ENCODE assay signal across 1 cellular context in genomic region chr15:88858934-88859333, GRCh38.
TF ChIP-seq lines count a peak whose summit lies in the region.

No MANE protein-coding gene starts in this region.

TF ChIP-seq in K562, 482 proteins besides CTCF, POLR2A, EP300 and RAD21:
- TF ChIP-seq CBX2 (IDR thresholded peaks at IDR 0.05; ENCODE audit: insufficient read depth, low read length, poor library complexity, severe bottlenecking) (no peak), ZNF280B (CRISPR knock-in tag; IDR thresholded peaks at IDR 0.05) (no peak), NR2C1 (IDR thresholded peaks at IDR 0.05) (no peak), NR2C1 (tag; IDR thresholded peaks at IDR 0.05) (no peak), ARID2 (IDR thresholded peaks at IDR 0.05) (no peak), JUNB (CRISPR knock-in tag; conservative IDR thresholded peaks at IDR 0.05) (no peak), CHD2 (IDR thresholded peaks at IDR 0.05; ENCODE audit: low read depth, low read length) (no peak), ZNF408 (CRISPR knock-in tag; IDR thresholded peaks at IDR 0.05; ENCODE audit: low read depth) (no peak), ATF2 (CRISPR knock-in tag; IDR thresholded peaks at IDR 0.05) (no peak), MCM5 (IDR thresholded peaks at IDR 0.05; ENCODE audit: low read depth) (no peak), ETV6 (IDR thresholded peaks at IDR 0.05; ENCODE audit: borderline replicate concordance in 1 of 2, low read depth in 2 of 2, low read length in 1 of 2) (no peak), ETV6 (CRISPR knock-in tag; IDR thresholded peaks at IDR 0.05; ENCODE audit: borderline replicate concordance) (no peak), ZNF347 (CRISPR knock-in tag; IDR thresholded peaks at IDR 0.05; ENCODE audit: low read depth) (no peak), THAP7 (CRISPR knock-in tag; IDR thresholded peaks at IDR 0.05) (no peak), HCFC1 (IDR thresholded peaks at IDR 0.05; ENCODE audit: low read depth, low read length) (no peak)
